Comparison of ENCODE assay signal across 8 cellular contexts in genomic region chr2:86078801-86079545, GRCh38. TPM values are rescaled to one million over a fixed set of nuclear protein-coding genes. Genes with fewer than 3 reads are reported as not detected.
DNase-seq lines count a peak whose midpoint lies in the region; ATAC-seq lines count a peak whose summit lies in the region.

No MANE protein-coding gene starts in this region.

- H3K4me1 ChIP-seq in right cardiac atrium (ENCODE audit: control insufficient read depth, insufficient read depth, low read length) = no peaks in the 10 kb centered on the region

- peak; percentile 80 to 86 for ATAC-seq in right cardiac atrium
- ATAC-seq in stimulated activated effector memory CD8-positive, alpha-beta T cell treated with anti-CD3 and anti-CD28 coated beads, Interleukin-12 subunit alpha, Interleukin-12 subunit beta, amount 100 ng/mL, for 72 hours = peak; percentile 65

- intact Hi-C loops in right cardiac atrium (cut with DNase I) = loop anchor here (1.0 to 10.0 kb wide), 6 partner anchors 190 to 354 kb away; partner anchors contain the start of gene ST3GAL5 (in 2 of the 4)

- peak overlapping the region; percentile 76 for H3K27ac Mint-ChIP-seq in stimulated activated effector memory CD8-positive, alpha-beta T cell treated with anti-CD3 and anti-CD28 coated beads, Interleukin-12 subunit alpha, Interleukin-12 subunit beta, amount 100 ng/mL, for 72 hours

- no peaks in the 10 kb centered on the region for H3K27me3 ChIP-seq in right cardiac atrium (ENCODE audit: control insufficient read depth, insufficient read depth)

- no peak overlapping the region for H3K27ac ChIP-seq in right cardiac atrium (ENCODE audit: low read length)

- 53% methylated on average over 7 of the region's 7 CpGs for WGBS in right cardiac atrium

- no peak overlapping the region for H3K4me3 ChIP-seq in right cardiac atrium (ENCODE audit: low read length)

- peaks cover 26% of the 10 kb centered on the region for H3K4me1 Mint-ChIP-seq in stimulated activated effector memory CD8-positive, alpha-beta T cell treated with anti-CD3 and anti-CD28 coated beads, Interleukin-12 subunit alpha, Interleukin-12 subunit beta, amount 100 ng/mL, for 72 hours

- peak overlapping the region; percentile 21 for H3K4me3 Mint-ChIP-seq in stimulated activated effector memory CD8-positive, alpha-beta T cell treated with anti-CD3 and anti-CD28 coated beads, Interleukin-12 subunit alpha, Interleukin-12 subunit beta, amount 100 ng/mL, for 72 hours

- H3K9me3 Mint-ChIP-seq in stimulated activated effector memory CD8-positive, alpha-beta T cell treated with anti-CD3 and anti-CD28 coated beads, Interleukin-12 subunit alpha, Interleukin-12 subunit beta, amount 100 ng/mL, for 72 hours = no peaks in the 10 kb centered on the region

- peaks cover 85% of the 10 kb centered on the region for H3K36me3 Mint-ChIP-seq in stimulated activated effector memory CD8-positive, alpha-beta T cell treated with anti-CD3 and anti-CD28 coated beads, Interleukin-12 subunit alpha, Interleukin-12 subunit beta, amount 100 ng/mL, for 72 hours

- H3K9me3 ChIP-seq in right cardiac atrium (ENCODE audit: control insufficient read depth, low read length) = no peaks in the 10 kb centered on the region

- DNase-seq in NK-92 treated with Interleukin-12 subunit alpha and Interleukin-12 subunit beta, amount 100 ng/mL, for 24 hours (lab: John Stamatoyannopoulos, UW) = peak; percentile 22
- DNase-seq in NK-92 (lab: John Stamatoyannopoulos, UW; ENCODE audit: unreplicated experiment) (no peak), NAMALWA (ENCODE audit: low spot score) (peak; percentile 47), amygdala (lab: John Stamatoyannopoulos, UW) (peak in 46 of 56 donors; percentile 13 to 86 (median 52)), right cardiac atrium (peak in 1 of 3 donors; percentile 70)
- no peak for DNase-seq in stimulated activated effector memory CD8-positive, alpha-beta T cell treated with anti-CD3 and anti-CD28 coated beads, Interleukin-12 subunit alpha, Interleukin-12 subunit beta, amount 100 ng/mL, for 72 hours (ENCODE audit: low spot score in 2 of 2)
- DNase-seq in stimulated activated CD4-positive, alpha-beta T cell treated with anti-CD3 and anti-CD28 coated beads, Interleukin-4, amount 100 ng/mL, for 24 hours = no peak
- DNase-seq in activated effector memory CD4-positive, alpha-beta T cell treated with anti-CD3 and anti-CD28 coated beads, Interleukin-2, amount 50 U/mL, for 16 hours = no peak

RNA-seq across cellular contexts. Expression of gene POLR1A, which starts 26.7 kb away (rescaled TPM):
- total RNA-seq in right cardiac atrium = 10 to 100 TPM; 15.4 to 29.9 (median 18.8) TPM
- polyA plus RNA-seq in right cardiac atrium = 4.7 TPM

RNA-seq across cellular contexts. Expression of gene PTCD3, which starts 27.1 kb away (rescaled TPM):
- total RNA-seq in right cardiac atrium = 100 to 1,000 TPM in 3 of 4 donors, 10 to 100 TPM in 1; 98.0 to 112 (median 103) TPM
- 38.1 TPM for polyA plus RNA-seq in right cardiac atrium

Comparison
In these comparisons a context has a peak if more than half of its experiments do, and no peak if none do; other contexts are left out.
1. DNase-seq: peak in NK-92 treated with Interleukin-12 subunit alpha and Interleukin-12 subunit beta, amount 100 ng/mL, for 24 hours (single experiment), NAMALWA (single experiment) and amygdala (46 of 56); none in NK-92 (single experiment), stimulated activated effector memory CD8-positive, alpha-beta T cell treated with anti-CD3 and anti-CD28 coated beads, Interleukin-12 subunit alpha, Interleukin-12 subunit beta, amount 100 ng/mL, for 72 hours (0 of 2), stimulated activated CD4-positive, alpha-beta T cell treated with anti-CD3 and anti-CD28 coated beads, Interleukin-4, amount 100 ng/mL, for 24 hours (single experiment) and activated effector memory CD4-positive, alpha-beta T cell treated with anti-CD3 and anti-CD28 coated beads, Interleukin-2, amount 50 U/mL, for 16 hours (single experiment).